ENCODE assay signal across 8 cellular contexts in genomic region chr9:27247756-27248155, GRCh38. TPM values are rescaled to one million over a fixed set of nuclear protein-coding genes. Genes with fewer than 3 reads are reported as not detected.
DNase-seq lines count a peak whose midpoint lies in the region; ATAC-seq and TF ChIP-seq lines count a peak whose summit lies in the region.

No MANE protein-coding gene starts in this region.

- H3K9me3 ChIP-seq in A673 (ENCODE audit: low read depth, low read length, poor library complexity, severe bottlenecking): no peaks in the 10 kb centered on the region

- TF ChIP-seq CTCF in A673 (conservative IDR thresholded peaks at IDR 0.05; ENCODE audit: low read depth, low read length) (peak; percentile 54), GM12873 (IDR thresholded peaks at IDR 0.05; ENCODE audit: insufficient read depth, low read depth, low read length, missing control alignments) (peak; percentile 70), astrocyte of the spinal cord (IDR thresholded peaks at IDR 0.05; ENCODE audit: low read depth, low read length) (peak; percentile 74)

- BruUV-seq in A673 (replicated peaks; lab: Mats Ljungman, UMichigan): no TSS peak

- in situ Hi-C loops in astrocyte of the spinal cord (cut with HindIII; ENCODE audit: low sequenced_read_pairs): no loop called here

- POLR2A ChIA-PET in A673 (lab: Charles Lee; ENCODE audit: low non-redundant PET): no interaction called here

- intact Hi-C loops in A673 (cut with micrococcal nuclease; ENCODE audit: unreplicated experiment): no loop called here

- H3K36me3 ChIP-seq in A673 (ENCODE audit: insufficient read depth, low read length, poor library complexity, severe bottlenecking): no peaks in the 10 kb centered on the region

- DNase-seq in A673 (ENCODE audit: low spot score) (peak; percentile 30), NCI-H146 treated with DMSO at 0.1 percent for 48 hours (lab: John Stamatoyannopoulos, UW; ENCODE audit: unreplicated experiment) (peak; percentile 9), astrocyte of the spinal cord (ENCODE audit: low read depth, low spot score) (peak; percentile 47), iris pigment epithelial cell (ENCODE audit: low read depth) (peak; percentile 74)
- no peak for DNase-seq in activated effector memory CD4-positive, alpha-beta T cell treated with Interleukin-2 at 50 U/mL for 16 hours
- no peak for DNase-seq in activated CD8-positive, alpha-beta memory T cell treated with anti-CD3 and anti-CD28 coated beads for 24 hours

- CTCF ChIA-PET in A673 (lab: Charles Lee): no interaction called here

- H3K4me3 ChIP-seq in A673 (ENCODE audit: low read depth, low read length, poor library complexity, severe bottlenecking): no peak overlapping the region
- H3K4me3 ChIP-seq in astrocyte of the spinal cord (ENCODE audit: low read depth, low read length): no peak overlapping the region

- H3K4me1 ChIP-seq in A673 (ENCODE audit: insufficient read depth, low read length, poor library complexity, severe bottlenecking): no peaks in the 10 kb centered on the region

- H3K27ac ChIP-seq in A673 (ENCODE audit: low read depth, low read length, poor library complexity, severe bottlenecking): no peak overlapping the region

- peak; percentile 82 for ATAC-seq in HG02798 (IDR thresholded peaks at IDR 0.05; ENCODE audit: poor library complexity, unreplicated experiment)

- no peaks in the 10 kb centered on the region for H3K27me3 ChIP-seq in A673 (replicated peaks; ENCODE audit: insufficient read depth, low read depth, low read length, poor library complexity)

RNA-seq across cellular contexts. Expression of gene EQTN, which starts 49.2 kb away (rescaled TPM):
- not detected in 2 replicates for total RNA-seq in A673 (2021)

Comparison
In these comparisons a context has a peak if more than half of its experiments do, and no peak if none do; other contexts are left out.
1. DNase-seq: peak in A673 (single experiment), NCI-H146 treated with DMSO at 0.1 percent for 48 hours (single experiment), astrocyte of the spinal cord (single experiment) and iris pigment epithelial cell (single experiment); none in activated effector memory CD4-positive, alpha-beta T cell treated with Interleukin-2 at 50 U/mL for 16 hours (single experiment) and activated CD8-positive, alpha-beta memory T cell treated with anti-CD3 and anti-CD28 coated beads for 24 hours (single experiment).
2. Peak in every context shown above with its lines, with median percentiles within 50 percentile points of each other: CTCF ChIP-seq.